In the genomic region with DNA sequence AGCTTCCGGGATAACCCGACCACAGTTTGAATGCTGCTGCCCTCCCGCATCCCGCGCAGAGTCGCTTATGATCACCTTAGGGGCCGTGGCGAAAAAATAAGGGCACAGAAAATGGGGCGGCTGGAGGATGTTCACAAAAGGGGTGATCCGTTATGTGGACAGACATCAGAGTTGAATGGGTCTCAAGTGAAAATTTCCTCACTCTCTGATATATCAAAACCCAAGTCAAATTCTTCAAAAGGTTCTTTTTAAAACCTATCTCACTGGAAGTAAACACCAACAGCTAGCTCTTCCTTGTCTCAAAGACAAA, we compare ENCODE assay signal across 8 cellular contexts. TPM values are rescaled to one million over a fixed set of nuclear protein-coding genes. Genes with fewer than 3 reads are reported as not detected.
DNase-seq lines count a peak whose midpoint lies in the region; ATAC-seq and TF ChIP-seq lines count a peak whose summit lies in the region.

No MANE protein-coding gene starts in this region.

- H3K36me3 ChIP-seq in SU-DHL-6 (ENCODE audit: low read length) (no peaks in the 10 kb centered on the region), gastrocnemius medialis (no peaks in the 10 kb centered on the region)

- peak overlapping the region; percentile 27 for H2AFZ ChIP-seq in SU-DHL-6 (ENCODE audit: low read depth, low read length, severe bottlenecking)

- TF ChIP-seq CTCF in SU-DHL-6 (IDR thresholded peaks at IDR 0.05; ENCODE audit: insufficient read depth, low read length, poor library complexity, severe bottlenecking) (no peak), fibroblast of villous mesenchyme (IDR thresholded peaks at IDR 0.05; ENCODE audit: insufficient read depth, low read depth, low read length) (no peak), gastrocnemius medialis (IDR thresholded peaks at IDR 0.05 in 4 of 5, conservative IDR thresholded peaks at IDR 0.05 in 1 of 5) (no peak)

- ATAC-seq in GM19452 (IDR thresholded peaks at IDR 0.05; ENCODE audit: unreplicated experiment) (peak; percentile 22), gastrocnemius medialis (peak in 1 of 2 donors; percentile 6)

- H3K9me2 ChIP-seq in SU-DHL-6 (replicated peaks; ENCODE audit: insufficient read depth, low read length) = no peaks in the 10 kb centered on the region

- H3K4me1 ChIP-seq in gastrocnemius medialis = peaks cover 16 to 18% of the 10 kb centered on the region in 2 donors

- no peaks in the 10 kb centered on the region for H3K79me2 ChIP-seq in SU-DHL-6 (ENCODE audit: insufficient read depth, low read length)

- in situ Hi-C loops in gastrocnemius medialis (cut with MboI; ENCODE audit: low sequenced_read_pairs in 4 of 4) = no loop called here

- H3K27me3 ChIP-seq in SU-DHL-6 (ENCODE audit: low read length) = no peaks in the 10 kb centered on the region
- H3K27me3 ChIP-seq in gastrocnemius medialis = no peaks in the 10 kb centered on the region

- H3K9ac ChIP-seq in SU-DHL-6 (ENCODE audit: low read length) = peak overlapping the region; percentile 60; the same call in 1 of the 2 replicates

- peak overlapping the region; percentile 86 for H3K4me2 ChIP-seq in SU-DHL-6 (ENCODE audit: low read depth, low read length, poor library complexity, severe bottlenecking)

- H4K20me1 ChIP-seq in SU-DHL-6 (ENCODE audit: low read depth, low read length) = 0 out of 2 replicates have a peak, but pooled peaks cover 3% of the 10 kb centered on the region

- TF ChIP-seq POLR2A in gastrocnemius medialis (IDR thresholded peaks at IDR 0.05) = no peak

- H3K27ac ChIP-seq in SU-DHL-6 (ENCODE audit: low read depth, low read length) (no peak overlapping the region), gastrocnemius medialis (peak overlapping the region; percentile 66 to 76 (median 72))

- H3F3A ChIP-seq in SU-DHL-6 (ENCODE audit: insufficient read depth) = peaks cover 15% of the 10 kb centered on the region

- DNase-seq in fibroblast of villous mesenchyme (ENCODE audit: low read depth) = no peak
- DNase-seq in gastrocnemius medialis = no peak
- DNase-seq in mesenteric fat pad (ENCODE audit: low spot score) = no peak
- no peak for DNase-seq in NCI-H1436 treated with DMSO at 0.1 percent for 48 hours (lab: John Stamatoyannopoulos, UW)
- no peak for DNase-seq in NCI-H2107 (lab: John Stamatoyannopoulos, UW)
- DNase-seq in GM19240 (ENCODE audit: insufficient read length, low spot score) = no peak

- intact Hi-C loops in gastrocnemius medialis (cut with DNase I; ENCODE audit: low total_unique reads) = no loop called here

- H3K4me3 ChIP-seq in SU-DHL-6 (ENCODE audit: insufficient read depth, low read length, poor library complexity, severe bottlenecking) (peak overlapping the region; percentile 70), fibroblast of villous mesenchyme (ENCODE audit: low read depth, low read length) (peak overlapping the region; percentile 67), gastrocnemius medialis (peak overlapping the region; percentile 66 to 81 (median 77))

- H3K9me3 ChIP-seq in SU-DHL-6 (ENCODE audit: insufficient read depth, low read length) (no peaks in the 10 kb centered on the region), gastrocnemius medialis (no peaks in the 10 kb centered on the region)

RNA-seq across cellular contexts. Expression of a gene that starts 0.4 kb away (rescaled TPM):
- total RNA-seq in fibroblast of villous mesenchyme (8.1 and 10.8 TPM in 2 replicates), gastrocnemius medialis (1 to 10 TPM; 6.1 to 8.7 (median 7.1) TPM), mesenteric fat pad (37.3 TPM)

RNA-seq across cellular contexts. Expression of a gene that starts 36.9 kb away (rescaled TPM):
- total RNA-seq in fibroblast of villous mesenchyme (not detected in 2 replicates), gastrocnemius medialis (10 to 100 TPM in 1 of 4 donors, 1 to 10 TPM in 1, not detected in 2; 4.4 to 11.5 TPM), mesenteric fat pad (not detected)
